21 cellular contexts compared by ENCODE assay signal in the genomic region with DNA sequence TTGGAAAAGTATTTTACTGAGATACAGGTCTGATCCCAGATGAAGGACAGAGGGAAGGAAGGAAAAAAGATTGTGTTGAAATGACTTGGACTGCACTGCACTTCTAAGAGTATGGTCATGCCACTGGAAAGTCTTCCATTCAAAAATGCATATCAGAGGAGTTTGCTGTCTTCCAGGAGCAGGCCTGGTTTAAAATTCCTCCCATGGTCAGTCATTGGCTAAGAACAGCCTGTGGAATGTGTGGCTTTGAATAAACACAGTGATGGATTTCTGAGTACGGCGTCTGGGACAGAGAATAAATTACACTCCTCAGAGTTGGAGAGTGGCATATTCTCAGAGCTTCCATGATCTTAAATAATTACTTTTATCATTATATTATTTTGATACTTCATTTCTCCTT.
A peak's percentile ranks its signal among the peaks of the same experiment; 100 is the strongest.
DNase-seq lines count a peak whose midpoint lies in the region; TF ChIP-seq lines count a peak whose summit lies in the region.
"Had no signal": no experiment of that assay in that cellular context is flagged by ENCODE, and none has a peak within 500 bp of the region (broad histone marks: within the 10 kb centered on the region; RNA-seq: fewer than 3 reads in every experiment).

No MANE protein-coding gene starts in this region.

- H3K4me3 ChIP-seq in fibroblast of pulmonary artery (replicated peaks; ENCODE audit: low read depth, low read length) (no peak overlapping the region), trophoblast cell (ENCODE audit: low read depth, low read length) (no peak overlapping the region)
- no peak overlapping the region for H3K4me3 ChIP-seq in CD4-positive, alpha-beta memory T cell (ENCODE audit: low read length in 2 of 2)
- H3K4me3 ChIP-seq: skin epidermis, vagina had no signal

- no peaks in the 10 kb centered on the region for H3K9me3 ChIP-seq in trophoblast cell (ENCODE audit: insufficient read depth, low read depth, low read length)
- H3K9me3 ChIP-seq in CD4-positive, alpha-beta memory T cell (ENCODE audit: control insufficient read depth in 1 of 2, low read length in 2 of 2), result no peaks in the 10 kb centered on the region
- H3K9me3 ChIP-seq: BE2C, vagina had no signal

- H3K27me3 ChIP-seq in trophoblast cell (ENCODE audit: insufficient read depth, low read length), result no peaks in the 10 kb centered on the region
- no peaks in the 10 kb centered on the region for H3K27me3 ChIP-seq in CD4-positive, alpha-beta memory T cell (ENCODE audit: insufficient read depth, low read length)
- H3K27me3 ChIP-seq: BE2C, vagina had no signal

- no CpG with 5 or more reads among the region's 2 CpGs for WGBS in trophoblast cell (ENCODE audit: extremely low coverage, insufficient coverage, insufficient read length)

- no peak overlapping the region for H2AK5ac ChIP-seq in trophoblast cell (ENCODE audit: low read length)

- no peak overlapping the region for H2AFZ ChIP-seq in trophoblast cell (ENCODE audit: insufficient read depth, low read length, poor library complexity)

- DNase-seq in GM03348 (ENCODE audit: low spot score) (peak; percentile 5), SK-MEL-5 (ENCODE audit: low read depth, low spot score) (peak; percentile 8), fibroblast of pulmonary artery (ENCODE audit: low read depth) (peak; percentile 4), trophoblast cell (peak; percentile 2 to 47), endothelial cell (ENCODE audit: low spot score) (no peak), NCI-H1092 treated with DMSO at 0.1 percent for 48 hours (lab: John Stamatoyannopoulos, UW) (no peak), NCI-H1930 (lab: John Stamatoyannopoulos, UW) (no peak)
- no peak for DNase-seq in CD4-positive, alpha-beta memory T cell
- DNase-seq: activated CD4-positive, alpha-beta T cell treated with anti-CD3 and anti-CD28 coated beads for 4 hours; activated CD8-positive, alpha-beta memory T cell treated with anti-CD3 and anti-CD28 coated beads, Interleukin-2, amount 50 U/mL, for 4 hours; activated gamma-delta T cell treated with Interleukin-2 at 50 U/mL for 16 hours; anterior cingulate cortex; BE2C; Calu3; immature natural killer cell; natural killer cell; NCI-H1436 treated with DMSO at 0.1 percent for 48 hours; NCI-H2227 treated with DMSO at 0.1 percent for 48 hours; stimulated activated CD4-positive, alpha-beta T cell treated with anti-CD3 and anti-CD28 coated beads, Interleukin-4, amount 100 ng/mL, for 4 hours had no signal

- H3K79me1 ChIP-seq in trophoblast cell (ENCODE audit: low read length), result no peaks in the 10 kb centered on the region

- no peak overlapping the region for H4K8ac ChIP-seq in trophoblast cell (ENCODE audit: low read depth, low read length)

- no peak overlapping the region for H4K91ac ChIP-seq in trophoblast cell (ENCODE audit: low read depth, low read length)

- no peaks in the 10 kb centered on the region for H3K4me1 ChIP-seq in trophoblast cell (ENCODE audit: control insufficient read depth in 1 of 2, insufficient read depth in 2 of 2, low read length in 2 of 2)
- no peaks in the 10 kb centered on the region for H3K4me1 ChIP-seq in CD4-positive, alpha-beta memory T cell (ENCODE audit: insufficient read depth, low read length)
- H3K4me1 ChIP-seq: BE2C, vagina had no signal

- in situ Hi-C loops in SK-MEL-5 (cut with HindIII; ENCODE audit: low pct_unique_long_range_greater_than_20kb, low sequenced_read_pairs), result no loop called here

- peaks cover 2 to 3% of the 10 kb centered on the region in 2 donors for H3K27me3 Mint-ChIP-seq in CD4-positive, alpha-beta memory T cell
- H3K27me3 Mint-ChIP-seq in endothelial cell (ENCODE audit: unreplicated experiment), result no peaks in the 10 kb centered on the region

- no peaks in the 10 kb centered on the region for H3K9me3 Mint-ChIP-seq in CD4-positive, alpha-beta memory T cell
- H3K9me3 Mint-ChIP-seq in endothelial cell (ENCODE audit: unreplicated experiment), result no peaks in the 10 kb centered on the region
- H3K9me3 Mint-ChIP-seq: immature natural killer cell, natural killer cell had no signal

- no peak overlapping the region for H2BK120ac ChIP-seq in trophoblast cell (ENCODE audit: insufficient read depth, low read length, poor library complexity)

- H4K12ac ChIP-seq in trophoblast cell (ENCODE audit: low read depth, low read length), result no peak overlapping the region

- no peak overlapping the region for H3K23ac ChIP-seq in trophoblast cell (ENCODE audit: low read length)

- H3K36me3 ChIP-seq in trophoblast cell (ENCODE audit: control insufficient read depth in 1 of 2, insufficient read depth in 2 of 2, low read length in 2 of 2), result no peaks in the 10 kb centered on the region
- no peaks in the 10 kb centered on the region for H3K36me3 ChIP-seq in CD4-positive, alpha-beta memory T cell (ENCODE audit: insufficient read depth, low read length)
- H3K36me3 ChIP-seq: BE2C, vagina had no signal

- H3K4ac ChIP-seq in trophoblast cell (ENCODE audit: low read depth, low read length), result no peak overlapping the region

- no peaks in the 10 kb centered on the region for H3K36me3 Mint-ChIP-seq in CD4-positive, alpha-beta memory T cell
- H3K36me3 Mint-ChIP-seq in endothelial cell (ENCODE audit: low read depth, unreplicated experiment), result no peaks in the 10 kb centered on the region
- H3K36me3 Mint-ChIP-seq: immature natural killer cell, natural killer cell had no signal

- H3K4me2 ChIP-seq in trophoblast cell (ENCODE audit: low read length), result no peak overlapping the region

- H3K4me1 Mint-ChIP-seq in CD4-positive, alpha-beta memory T cell, result no peaks in the 10 kb centered on the region
- no peaks in the 10 kb centered on the region for H3K4me1 Mint-ChIP-seq in endothelial cell (ENCODE audit: unreplicated experiment)
- H3K4me1 Mint-ChIP-seq: immature natural killer cell, natural killer cell had no signal

- no peak overlapping the region for H3K9ac ChIP-seq in trophoblast cell (ENCODE audit: low read length)

- H3K4me3 Mint-ChIP-seq in CD4-positive, alpha-beta memory T cell, result no peak overlapping the region
- H3K4me3 Mint-ChIP-seq in endothelial cell (ENCODE audit: unreplicated experiment), result no peak overlapping the region
- H3K4me3 Mint-ChIP-seq: immature natural killer cell, natural killer cell had no signal

- no peak overlapping the region for H2BK12ac ChIP-seq in trophoblast cell (ENCODE audit: low read length)

- H3K79me2 ChIP-seq in trophoblast cell (ENCODE audit: control insufficient read depth, insufficient read depth, low read length, poor library complexity), result no peaks in the 10 kb centered on the region

- no peak overlapping the region for H3K27ac ChIP-seq in trophoblast cell (ENCODE audit: low read depth, low read length)
- H3K27ac ChIP-seq in CD4-positive, alpha-beta memory T cell (ENCODE audit: low read depth, low read length), result no peak overlapping the region
- H3K27ac ChIP-seq: skin epidermis, vagina had no signal

- H3K14ac ChIP-seq in trophoblast cell (ENCODE audit: low read length), result no peak overlapping the region

- POLR2A ChIA-PET in CD4-positive, alpha-beta memory T cell (lab: Charles Lee; ENCODE audit: partially characterized antibody), result no interaction called here

- CTCF ChIA-PET in CD4-positive, alpha-beta memory T cell (lab: Charles Lee; ENCODE audit: partially characterized antibody), result no interaction called here

- TF ChIP-seq CTCF in fibroblast of pulmonary artery (IDR thresholded peaks at IDR 0.05; ENCODE audit: low read length, missing control alignments) (no peak), endothelial cell (IDR thresholded peaks at IDR 0.05; ENCODE audit: unreplicated experiment) (no peak)

- intact Hi-C loops in CD4-positive, alpha-beta memory T cell (cut with micrococcal nuclease), result no loop called here

- no peak overlapping the region for H3K18ac ChIP-seq in trophoblast cell (ENCODE audit: low read length)

- H2BK5ac ChIP-seq in trophoblast cell (ENCODE audit: low read depth, low read length, poor library complexity), result no peak overlapping the region

- H3K27ac Mint-ChIP-seq in CD4-positive, alpha-beta memory T cell, result no peak overlapping the region
- no peak overlapping the region for H3K27ac Mint-ChIP-seq in endothelial cell (ENCODE audit: unreplicated experiment)
- H3K27ac Mint-ChIP-seq: immature natural killer cell, natural killer cell had no signal

Comparison
In these comparisons a context has a peak if more than half of its experiments do, and no peak if none do; other contexts are left out.
1. DNase-seq: peak in GM03348 (single experiment), SK-MEL-5 (single experiment), fibroblast of pulmonary artery (single experiment) and trophoblast cell (2 of 2); none in CD4-positive, alpha-beta memory T cell (0 of 5), endothelial cell (single experiment), NCI-H1092 treated with DMSO at 0.1 percent for 48 hours (single experiment) and NCI-H1930 (0 of 2).